2 cellular contexts compared by ENCODE assay signal in the genomic region with DNA sequence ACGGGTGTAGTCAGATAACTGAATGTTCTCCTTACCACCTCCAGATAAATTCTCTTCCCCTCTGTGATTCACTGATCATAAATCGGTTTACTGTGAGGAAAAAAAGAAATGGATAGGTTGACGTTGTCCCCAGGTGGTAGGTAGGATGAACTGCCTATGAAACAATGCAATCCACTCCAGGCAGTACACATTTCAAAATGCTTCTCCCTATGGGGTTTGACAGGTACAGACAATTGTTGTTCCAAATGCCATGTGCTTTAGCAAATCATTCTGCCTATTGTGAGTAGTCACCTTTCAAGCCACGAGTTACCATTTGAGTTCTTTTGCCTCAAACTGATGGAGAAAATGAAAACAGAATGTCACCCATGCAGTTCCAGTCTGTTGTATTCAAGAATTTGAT.
TF ChIP-seq lines count a peak whose summit lies in the region.

No MANE protein-coding gene starts in this region.

TF ChIP-seq in IMR-90, 13 proteins besides CTCF, POLR2A, EP300 and RAD21:
- TF ChIP-seq SMC3 (IDR thresholded peaks at IDR 0.05; ENCODE audit: low read depth, low read length) (peak; percentile 44), RCOR1 (IDR thresholded peaks at IDR 0.05; ENCODE audit: insufficient replicate concordance, low read length) (no peak)
TF ChIP-seq in IMR-90: peak in this region for 1.

TF ChIP-seq in neural cell, 6 proteins besides CTCF, POLR2A, EP300 and RAD21:
- peak; percentile 69 for TF ChIP-seq SMC3 (conservative IDR thresholded peaks at IDR 0.05; ENCODE audit: poor library complexity)
- no peak for TF ChIP-seq EZH2 (IDR thresholded peaks at IDR 0.05; ENCODE audit: borderline replicate concordance, insufficient read depth, low read length, poor library complexity, severe bottlenecking)
- peak; percentile 91 for TF ChIP-seq POLR2AphosphoS5 (IDR thresholded peaks at IDR 0.05)
- peak; percentile 77 for TF ChIP-seq MXI1 (conservative IDR thresholded peaks at IDR 0.05; ENCODE audit: poor library complexity, severe bottlenecking)
- TF ChIP-seq, protein P1, sequence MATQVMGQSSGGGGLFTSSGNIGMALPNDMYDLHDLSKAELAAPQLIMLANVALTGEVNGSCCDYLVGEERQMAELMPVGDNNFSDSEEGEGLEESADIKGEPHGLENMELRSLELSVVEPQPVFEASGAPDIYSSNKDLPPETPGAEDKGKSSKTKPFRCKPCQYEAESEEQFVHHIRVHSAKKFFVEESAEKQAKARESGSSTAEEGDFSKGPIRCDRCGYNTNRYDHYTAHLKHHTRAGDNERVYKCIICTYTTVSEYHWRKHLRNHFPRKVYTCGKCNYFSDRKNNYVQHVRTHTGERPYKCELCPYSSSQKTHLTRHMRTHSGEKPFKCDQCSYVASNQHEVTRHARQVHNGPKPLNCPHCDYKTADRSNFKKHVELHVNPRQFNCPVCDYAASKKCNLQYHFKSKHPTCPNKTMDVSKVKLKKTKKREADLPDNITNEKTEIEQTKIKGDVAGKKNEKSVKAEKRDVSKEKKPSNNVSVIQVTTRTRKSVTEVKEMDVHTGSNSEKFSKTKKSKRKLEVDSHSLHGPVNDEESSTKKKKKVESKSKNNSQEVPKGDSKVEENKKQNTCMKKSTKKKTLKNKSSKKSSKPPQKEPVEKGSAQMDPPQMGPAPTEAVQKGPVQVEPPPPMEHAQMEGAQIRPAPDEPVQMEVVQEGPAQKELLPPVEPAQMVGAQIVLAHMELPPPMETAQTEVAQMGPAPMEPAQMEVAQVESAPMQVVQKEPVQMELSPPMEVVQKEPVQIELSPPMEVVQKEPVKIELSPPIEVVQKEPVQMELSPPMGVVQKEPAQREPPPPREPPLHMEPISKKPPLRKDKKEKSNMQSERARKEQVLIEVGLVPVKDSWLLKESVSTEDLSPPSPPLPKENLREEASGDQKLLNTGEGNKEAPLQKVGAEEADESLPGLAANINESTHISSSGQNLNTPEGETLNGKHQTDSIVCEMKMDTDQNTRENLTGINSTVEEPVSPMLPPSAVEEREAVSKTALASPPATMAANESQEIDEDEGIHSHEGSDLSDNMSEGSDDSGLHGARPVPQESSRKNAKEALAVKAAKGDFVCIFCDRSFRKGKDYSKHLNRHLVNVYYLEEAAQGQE (IDR thresholded peaks at IDR 0.05; ENCODE audit: borderline replicate concordance) = no peak
